In genomic region chr10:8369666-8370065, GRCh38 we compare ENCODE assay signal across 12 cellular contexts.
DNase-seq lines count a peak whose midpoint lies in the region; ATAC-seq and TF ChIP-seq lines count a peak whose summit lies in the region.
"Had no signal": no experiment of that assay in that cellular context is flagged by ENCODE, and none has a peak within 500 bp of the region (broad histone marks: within the 10 kb centered on the region; RNA-seq: fewer than 3 reads in every experiment).

No MANE protein-coding gene starts in this region.

- intact Hi-C loops in Calu3 (cut with micrococcal nuclease; ENCODE audit: unreplicated experiment) = loop anchor here (5.0 to 10.0 kb wide), 2 partner anchors 317 to 335 kb away; partner anchors contain the start of gene GATA3

- H3K4me1 Mint-ChIP-seq in Calu3 (ENCODE audit: low read depth, unreplicated experiment) = peaks cover 27% of the 10 kb centered on the region
- H3K4me1 Mint-ChIP-seq: nephron had no signal

- H3K4me3 ChIP-seq in astrocyte of the cerebellum (ENCODE audit: low read depth, low read length) = no peak overlapping the region
- H3K4me3 ChIP-seq: colonic mucosa had no signal

- no TSS peak for BruUV-seq in Calu3 (replicated peaks; lab: Mats Ljungman, UMichigan)

- H3K9me3 Mint-ChIP-seq in Calu3 (ENCODE audit: low read depth, unreplicated experiment) = peaks cover 2% of the 10 kb centered on the region
- H3K9me3 Mint-ChIP-seq: CD4-positive, alpha-beta T cell had no signal

- H3K27me3 Mint-ChIP-seq in Calu3 (ENCODE audit: unreplicated experiment) = no peaks in the 10 kb centered on the region
- H3K27me3 Mint-ChIP-seq: CD4-positive, alpha-beta T cell had no signal

- peaks cover 14% of the 10 kb centered on the region for H3K36me3 Mint-ChIP-seq in Calu3 (ENCODE audit: insufficient read depth, unreplicated experiment)

- in situ Hi-C loops in astrocyte of the cerebellum (cut with HindIII; ENCODE audit: low sequenced_read_pairs) = no loop called here

- ATAC-seq in GM19023 (IDR thresholded peaks at IDR 0.05; ENCODE audit: unreplicated experiment) (peak; percentile 73), HG03108 (IDR thresholded peaks at IDR 0.05; ENCODE audit: unreplicated experiment) (peak; percentile 58)

- DNase-seq in Calu3 (no peak), astrocyte of the cerebellum (ENCODE audit: low read depth) (peak; percentile 4), cerebellum (ENCODE audit: low spot score) (no peak), activated gamma-delta T cell (lab: John Stamatoyannopoulos, UW) (no peak), NCI-H1436 (lab: John Stamatoyannopoulos, UW) (no peak)
- no peak for DNase-seq in NK-92 treated with Interleukin-12 subunit alpha and Interleukin-12 subunit beta, amount 100 ng/mL, for 24 hours (lab: John Stamatoyannopoulos, UW)
- DNase-seq: CD4-positive, alpha-beta T cell; colonic mucosa; stimulated activated CD4-positive, alpha-beta T cell treated with anti-CD3 and anti-CD28 coated beads, Interleukin-1b, Interleukin-23, amount 100 ng/mL, for 48 hours had no signal

- CTCF ChIA-PET in Calu3 (lab: Charles Lee) = interaction anchor here (0.6 to 0.7 kb wide), 3 partner anchors 16 to 94 kb away, joined by 3 to 4 read pairs (median 3); no protein-coding TSS in a partner anchor

- no peak overlapping the region for H3K4me3 Mint-ChIP-seq in Calu3 (ENCODE audit: low read depth, unreplicated experiment)
- H3K4me3 Mint-ChIP-seq: CD4-positive, alpha-beta T cell; nephron had no signal

- peak overlapping the region; percentile 54 for H3K27ac Mint-ChIP-seq in Calu3 (ENCODE audit: unreplicated experiment)
- H3K27ac Mint-ChIP-seq: CD4-positive, alpha-beta T cell; nephron had no signal

- no peak for TF ChIP-seq CTCF in Calu3 (IDR thresholded peaks at IDR 0.05; ENCODE audit: unreplicated experiment)
- no peak for TF ChIP-seq CTCF in astrocyte of the cerebellum (IDR thresholded peaks at IDR 0.05; ENCODE audit: low read depth, low read length, missing control alignments)
